Comparison of ENCODE assay signal across 8 cellular contexts in genomic region chr14:69483765-69484443, GRCh38. TPM values are rescaled to one million over a fixed set of nuclear protein-coding genes. Genes with fewer than 3 reads are reported as not detected.
DNase-seq lines count a peak whose midpoint lies in the region; ATAC-seq, FAIRE-seq and TF ChIP-seq lines count a peak whose summit lies in the region.

No MANE protein-coding gene starts in this region.

- DNase-seq in NCI-H1417 (lab: John Stamatoyannopoulos, UW) (peak; percentile 55 to 84 (median 80)), NCI-H1417 treated with DMSO at 0.1 percent for 48 hours (lab: John Stamatoyannopoulos, UW) (no peak), bronchial epithelial cell (ENCODE audit: low read depth) (no peak), right lobe of liver (peak in 1 of 3 donors; percentile 31), tibial artery (no peak), mesenteric fat pad (ENCODE audit: low spot score) (no peak)

- H3K4me3 ChIP-seq in bronchial epithelial cell (ENCODE audit: low read depth, low read length) (peak overlapping the region; percentile 17), right lobe of liver (peak overlapping the region; percentile 9 to 21 (median 14)), tibial artery (peak overlapping the region; percentile 22 to 44)

- FAIRE-seq in bronchial epithelial cell (lab: Jason Lieb, UNC) = no peak

- H3K4me1 ChIP-seq in right lobe of liver (peaks cover 0 to 14% (median 7%) of the 10 kb centered on the region in 4 donors), tibial artery (peaks cover 0 to 20% (median 16%) of the 10 kb centered on the region in 4 donors)

- H3K9me3 ChIP-seq in right lobe of liver (no peaks in the 10 kb centered on the region), tibial artery (no peaks in the 10 kb centered on the region)

- H3K27me3 ChIP-seq in bronchial epithelial cell (ENCODE audit: control insufficient read depth, insufficient read depth, low read length) (peaks cover 43% of the 10 kb centered on the region), right lobe of liver (peaks cover 0 to 11% of the 10 kb centered on the region in 2 donors), tibial artery (peaks cover 0 to 56% of the 10 kb centered on the region in 2 donors)

- 13% methylated on average over 3 of the region's 54 CpGs for WGBS in right lobe of liver (ENCODE audit: insufficient coverage, low coverage, low lambda C conversion rate, missing lambda C conversion rate)

- ATAC-seq in right lobe of liver (peak; percentile 42 to 62 (median 52)), GM18519 (IDR thresholded peaks at IDR 0.05; ENCODE audit: low FRiP score, unreplicated experiment) (no peak), GM21717 (IDR thresholded peaks at IDR 0.05; ENCODE audit: unreplicated experiment) (no peak)

- H3K27ac ChIP-seq in right lobe of liver (no peak overlapping the region), tibial artery (no peak overlapping the region)

- H3K36me3 ChIP-seq in bronchial epithelial cell (ENCODE audit: control insufficient read depth, insufficient read depth, low read length) (no peaks in the 10 kb centered on the region), right lobe of liver (no peaks in the 10 kb centered on the region), tibial artery (no peaks in the 10 kb centered on the region)

- TF ChIP-seq CTCF in bronchial epithelial cell (IDR thresholded peaks at IDR 0.05; ENCODE audit: insufficient read depth, low read length, severe bottlenecking) (no peak), right lobe of liver (IDR thresholded peaks at IDR 0.05) (no peak), tibial artery (IDR thresholded peaks at IDR 0.05) (no peak)

- no peak for TF ChIP-seq POLR2A in right lobe of liver (IDR thresholded peaks at IDR 0.05)

- intact Hi-C loops in right lobe of liver (cut with DNase I) = no loop called here
- intact Hi-C loops in tibial artery (cut with DNase I; ENCODE audit: low total_unique reads) = no loop called here

RNA-seq across cellular contexts. Expression of gene PLEKHD1, which starts 0.6 kb away (rescaled TPM):
- total RNA-seq in bronchial epithelial cell (0.26 TPM in 1 of 2 replicates, not detected in the other), right lobe of liver (under 1 TPM in 1 of 6 experiments, not detected in 5; 0.04 TPM), mesenteric fat pad (0.19 TPM)

Comparison
In these comparisons a context has a peak if more than half of its experiments do, and no peak if none do; other contexts are left out.
1. DNase-seq: peak in NCI-H1417 (3 of 3); none in NCI-H1417 treated with DMSO at 0.1 percent for 48 hours (single experiment), bronchial epithelial cell (single experiment), tibial artery (0 of 2) and mesenteric fat pad (single experiment).
2. ATAC-seq: peak in right lobe of liver (4 of 4); none in GM18519 (single experiment) and GM21717 (single experiment).
3. Peak in every context shown above with its lines, with median percentiles within 50 percentile points of each other: H3K4me3 ChIP-seq.